21 cellular contexts compared by ENCODE assay signal in genomic region chr10:84185526-84186175, GRCh38.
DNase-seq lines count a peak whose midpoint lies in the region.
"Had no signal": no experiment of that assay in that cellular context is flagged by ENCODE, and none has a peak within 500 bp of the region (broad histone marks: within the 10 kb centered on the region; RNA-seq: fewer than 3 reads in every experiment).

No MANE protein-coding gene starts in this region.

- peaks cover 14% of the 10 kb centered on the region for H3K4me1 Mint-ChIP-seq in activated naive CD4-positive, alpha-beta T cell treated with anti-CD3 and anti-CD28 coated beads, Interleukin-2, amount 10 ng/mL, durations not matched to agents 7 days and 5 days

- in situ Hi-C loops in KBM-7 (cut with MboI; ENCODE audit: low pct_unique_long_range_greater_than_20kb, low sequenced_read_pairs) = no loop called here

- no peaks in the 10 kb centered on the region for H3K36me3 Mint-ChIP-seq in activated naive CD4-positive, alpha-beta T cell treated with anti-CD3 and anti-CD28 coated beads, Interleukin-2, amount 10 ng/mL, durations not matched to agents 7 days and 5 days

- H3K4me3 Mint-ChIP-seq in activated naive CD4-positive, alpha-beta T cell treated with anti-CD3 and anti-CD28 coated beads, Interleukin-2, amount 10 ng/mL, durations not matched to agents 7 days and 5 days = no peak overlapping the region
- H3K4me3 Mint-ChIP-seq: CD4-positive, alpha-beta T cell had no signal

- no peaks in the 10 kb centered on the region for H3K27me3 Mint-ChIP-seq in activated naive CD4-positive, alpha-beta T cell treated with anti-CD3 and anti-CD28 coated beads, Interleukin-2, amount 10 ng/mL, durations not matched to agents 7 days and 5 days
- H3K27me3 Mint-ChIP-seq: CD4-positive, alpha-beta T cell had no signal

- CTCF ChIA-PET in activated naive CD4-positive, alpha-beta T cell treated with anti-CD3 and anti-CD28 coated beads, Interleukin-2, amount 10 ng/mL, durations not matched to agents 7 days and 5 days (lab: Charles Lee) = no interaction called here

- no peaks in the 10 kb centered on the region for H3K9me3 Mint-ChIP-seq in activated naive CD4-positive, alpha-beta T cell treated with anti-CD3 and anti-CD28 coated beads, Interleukin-2, amount 10 ng/mL, durations not matched to agents 7 days and 5 days
- H3K9me3 Mint-ChIP-seq: CD4-positive, alpha-beta T cell had no signal

- no peak overlapping the region for H3K27ac Mint-ChIP-seq in activated naive CD4-positive, alpha-beta T cell treated with anti-CD3 and anti-CD28 coated beads, Interleukin-2, amount 10 ng/mL, durations not matched to agents 7 days and 5 days
- H3K27ac Mint-ChIP-seq: CD4-positive, alpha-beta T cell had no signal

- peak; percentile 10 for DNase-seq in activated naive CD4-positive, alpha-beta T cell treated with anti-CD3 and anti-CD28 coated beads, Interleukin-2, amount 10 ng/mL, durations not matched to agents 7 days and 5 days
- no peak for DNase-seq in activated naive CD4-positive, alpha-beta T cell (lab: John Stamatoyannopoulos, UW)
- DNase-seq in NCI-H524 (lab: John Stamatoyannopoulos, UW) (peak; percentile 64 to 89), epidermal melanocyte (ENCODE audit: insufficient read length, low spot score) (peak; percentile 6), retina (peak; percentile 36), KBM-7 (no peak), hepatic stellate cell (ENCODE audit: low spot score) (no peak)
- DNase-seq: AML-193; CD4-positive, alpha-beta T cell; DMS79; EL; GDM1; KG1; MG63; NCI-H1105 treated with DMSO at 0.1 percent for 48 hours; NCI-H146; NCI-H2029 treated with DMSO at 0.1 percent for 48 hours; NCI-H226; NCI-H510A; NCI-H748 treated with DMSO at 0.1 percent for 48 hours; SHP77 had no signal

Comparison
In these comparisons a context has a peak if more than half of its experiments do, and no peak if none do; other contexts are left out.
1. DNase-seq: peak in activated naive CD4-positive, alpha-beta T cell treated with anti-CD3 and anti-CD28 coated beads, Interleukin-2, amount 10 ng/mL, durations not matched to agents 7 days and 5 days (single experiment), NCI-H524 (2 of 2), epidermal melanocyte (single experiment) and retina (single experiment); none in activated naive CD4-positive, alpha-beta T cell (0 of 4), KBM-7 (single experiment) and hepatic stellate cell (single experiment).